Comparison of ENCODE assay signal across 7 cellular contexts in genomic region chr3:122975163-122975923, GRCh38. TPM values are rescaled to one million over a fixed set of nuclear protein-coding genes. Genes with fewer than 3 reads are reported as not detected.
DNase-seq lines count a peak whose midpoint lies in the region; FAIRE-seq and TF ChIP-seq lines count a peak whose summit lies in the region.

No MANE protein-coding gene starts in this region.

- no peaks in the 10 kb centered on the region for H3K79me1 ChIP-seq in mesendoderm (ENCODE audit: low read length)

- no peak overlapping the region for H4K8ac ChIP-seq in mesendoderm (ENCODE audit: low read depth, low read length)

- DNase-seq in GM12891 (ENCODE audit: insufficient read length, low spot score) (peak; percentile 38), H4 (ENCODE audit: low spot score) (peak; percentile 79), NCI-H1105 (lab: John Stamatoyannopoulos, UW) (peak; percentile 38), amniotic epithelial cell (ENCODE audit: low read depth) (peak; percentile 97), mesendoderm (peak; percentile 95), NCI-H774 (lab: John Stamatoyannopoulos, UW) (no peak)
- DNase-seq in activated effector memory CD4-positive, alpha-beta T cell treated with anti-CD3 and anti-CD28 coated beads, Interleukin-2, amount 50 U/mL, for 16 hours = no peak

- H2BK15ac ChIP-seq in mesendoderm (replicated peaks; ENCODE audit: low read depth) = no peak overlapping the region

- H3K4me3 ChIP-seq in mesendoderm (ENCODE audit: low read length) = no peak overlapping the region

- H3K4me1 ChIP-seq in mesendoderm (ENCODE audit: control insufficient read depth, low read depth, low read length) = peaks cover 28% of the 10 kb centered on the region

- no peaks in the 10 kb centered on the region for H3K27me3 ChIP-seq in mesendoderm (ENCODE audit: insufficient read depth, low read length, poor library complexity)

- H2BK5ac ChIP-seq in mesendoderm (ENCODE audit: low read length) = peak overlapping the region; percentile 97

- peak overlapping the region; percentile 8 for H2AK5ac ChIP-seq in mesendoderm (ENCODE audit: low read length)

- TF ChIP-seq POLR2A in GM12891 (IDR thresholded peaks at IDR 0.05; ENCODE audit: low read depth, low read length) = no peak

- peak overlapping the region; percentile 92 for H3K56ac ChIP-seq in mesendoderm (ENCODE audit: low read length)

- H3K4me2 ChIP-seq in mesendoderm (ENCODE audit: low read length) = peak overlapping the region; percentile 30

- peak; percentile 63 for FAIRE-seq in GM12891 (lab: Jason Lieb, UNC)

- no peaks in the 10 kb centered on the region for H3K36me3 ChIP-seq in mesendoderm (ENCODE audit: control insufficient read depth, insufficient read depth, low read length)

- no peak overlapping the region for H2BK120ac ChIP-seq in mesendoderm (ENCODE audit: low read depth, low read length)

- H3K4ac ChIP-seq in mesendoderm (ENCODE audit: low read depth, low read length) = peak overlapping the region; percentile 21

- no peaks in the 10 kb centered on the region for H3K79me2 ChIP-seq in mesendoderm (ENCODE audit: control insufficient read depth, insufficient read depth, low read length)

- peak overlapping the region; percentile 84 for H3K23ac ChIP-seq in mesendoderm (ENCODE audit: low read length)

- WGBS in mesendoderm (ENCODE audit: extremely low coverage, insufficient coverage, low lambda C conversion rate) = no CpG with 5 or more reads among the region's 12 CpGs

- no peak overlapping the region for H3K18ac ChIP-seq in mesendoderm (ENCODE audit: low read length)

- H3K9ac ChIP-seq in mesendoderm (ENCODE audit: low read length) = peak overlapping the region; percentile 63

- peak overlapping the region; percentile 75 for H3K27ac ChIP-seq in mesendoderm (ENCODE audit: low read depth, low read length)

- no peak overlapping the region for H4K5ac ChIP-seq in mesendoderm (ENCODE audit: low read length)

TF ChIP-seq in GM12891, 5 proteins besides CTCF, POLR2A, EP300 and RAD21:
- TF ChIP-seq POLR2AphosphoS5 (IDR thresholded peaks at IDR 0.05; ENCODE audit: low read depth, low read length) = no peak

RNA-seq across cellular contexts. Expression of gene SEMA5B, which starts 52.2 kb away (rescaled TPM):
- polyA plus RNA-seq in GM12891 (2012; ENCODE audit: low read depth, missing spikeins) = 0.09 TPM
- total RNA-seq in H4 (2014; rRNA removed; shearing (Covaris generic)) = not detected in 2 replicates
- polyA plus RNA-seq in mesendoderm (2013, experiment 1 of 2) = 2.2 TPM
- 1.9 TPM for polyA plus RNA-seq in mesendoderm (2013, experiment 2 of 2)

Comparison
In these comparisons a context has a peak if more than half of its experiments do, and no peak if none do; other contexts are left out.
1. DNase-seq: peak in GM12891 (single experiment), H4 (single experiment), NCI-H1105 (single experiment), amniotic epithelial cell (single experiment) and mesendoderm (single experiment); none in NCI-H774 (single experiment) and activated effector memory CD4-positive, alpha-beta T cell treated with anti-CD3 and anti-CD28 coated beads, Interleukin-2, amount 50 U/mL, for 16 hours (single experiment).